37 cellular contexts compared by ENCODE assay signal in genomic region chr21:45429221-45430164, GRCh38. TPM values are rescaled to one million over a fixed set of nuclear protein-coding genes. Genes with fewer than 3 reads are reported as not detected.
DNase-seq lines count a peak whose midpoint lies in the region; ATAC-seq, FAIRE-seq and TF ChIP-seq lines count a peak whose summit lies in the region.
"Had no signal": no experiment of that assay in that cellular context is flagged by ENCODE, and none has a peak within 500 bp of the region (broad histone marks: within the 10 kb centered on the region; RNA-seq: fewer than 3 reads in every experiment).

No MANE protein-coding gene starts in this region.

- DNase-seq in cardiac muscle cell (ENCODE audit: low read depth in 1 of 2, low spot score in 1 of 2) (no peak), Right ventricle myocardium superior (no peak), body of pancreas (no peak), C1 segment of cervical spinal cord (lab: John Stamatoyannopoulos, UW) (no peak), HTR-8/SVneo (ENCODE audit: insufficient read length, low spot score) (no peak), AG08395 (ENCODE audit: low spot score) (no peak)
- DNase-seq in stimulated activated CD4-positive, alpha-beta T cell treated with anti-CD3 and anti-CD28 coated beads, Interleukin-4, amount 100 ng/mL, for 1 hour, result no peak
- DNase-seq: activated CD4-positive, alpha-beta memory T cell treated with anti-CD3 and anti-CD28 coated beads for 36 hours; activated naive CD4-positive, alpha-beta T cell treated with anti-CD3 and anti-CD28 coated beads for 36 hours; cerebellar nuclear complex; COR-L47; DMS79 treated with DMSO at 0.1 percent for 48 hours; dorsolateral prefrontal cortex; GF-D8; hypothalamus; immature natural killer cell; left colon; MM.1S; NCI-H1105 treated with DMSO at 0.1 percent for 48 hours; NCI-H1930; NCI-H524 treated with DMSO at 0.1 percent for 48 hours; PC-3; sigmoid colon; SK-N-SH; stimulated activated CD4-positive, alpha-beta T cell treated with anti-CD3 and anti-CD28 coated beads, Interleukin-4, amount 100 ng/mL, for 24 hours; thyroid gland had no signal

- H3K4me3 ChIP-seq in cardiac muscle cell (no peak overlapping the region), body of pancreas (no peak overlapping the region)
- H3K4me3 ChIP-seq: dorsolateral prefrontal cortex, prostate gland, sigmoid colon, thyroid gland had no signal

- H3K4me1 Mint-ChIP-seq in nephron, result peaks cover 44% of the 10 kb centered on the region
- H3K4me1 Mint-ChIP-seq: immature natural killer cell had no signal

- no peak for FAIRE-seq in HTR-8/SVneo (lab: Jason Lieb, UNC)
- FAIRE-seq: TTC549 had no signal

- H3K27ac ChIP-seq in cardiac muscle cell (peak overlapping the region; percentile 100), body of pancreas (peak overlapping the region in 3 of 4 donors; percentile 77 to 85 (median 78))
- H3K27ac ChIP-seq: 22Rv1, C4-2B, KMS-11, neutrophil had no signal

- H3K27me3 Mint-ChIP-seq in nephron (ENCODE audit: low read depth), result no peaks in the 10 kb centered on the region
- H3K27me3 Mint-ChIP-seq: brain had no signal

- no peak for ATAC-seq in Right ventricle myocardium superior (ENCODE audit: poor library complexity)
- no peak for ATAC-seq in body of pancreas
- ATAC-seq: activated CD4-positive, CD25-positive, alpha-beta regulatory T cell treated with anti-CD3 and anti-CD28 coated beads, Interleukin-2, amount 50 U/mL, for 24 hours; left colon; PC-3 had no signal

- H3K9me3 Mint-ChIP-seq in nephron, result no peaks in the 10 kb centered on the region
- H3K9me3 Mint-ChIP-seq: activated CD4-positive, alpha-beta memory T cell treated with anti-CD3 and anti-CD28 coated beads for 36 hours; activated naive CD4-positive, alpha-beta T cell treated with anti-CD3 and anti-CD28 coated beads for 36 hours; activated T-helper 1 cell treated with anti-CD3 and anti-CD28 coated beads, Interleukin-12 subunit alpha, Interleukin-12 subunit beta, Interleukin-2, Interleukin-4 antibody, amounts not matched to agents 30 ng/mL and 10 ng/mL and 1 ng/mL, durations not matched to agents 14 hours and 24 hours and 36 hours; immature natural killer cell; T-helper 1 cell treated with Interleukin-12 subunit alpha and Interleukin-12 subunit beta and Interleukin-4 antibody, amounts not matched to agents 30 μg/mL and 1 μg/mL, for 36 hours had no signal

- H3K9me3 ChIP-seq in cardiac muscle cell (ENCODE audit: low read depth) (no peaks in the 10 kb centered on the region), body of pancreas (no peaks in the 10 kb centered on the region)
- H3K9me3 ChIP-seq: neutrophil, prostate gland, sigmoid colon, SK-N-SH, thyroid gland had no signal

- no peak for TF ChIP-seq CTCF in cardiac muscle cell (IDR thresholded peaks at IDR 0.05; ENCODE audit: low read depth, low read length)
- no peak for TF ChIP-seq CTCF in body of pancreas (IDR thresholded peaks at IDR 0.05)
- TF ChIP-seq CTCF in nephron (IDR thresholded peaks at IDR 0.05; ENCODE audit: unreplicated experiment in 3 of 3), result no peak

- H3K36me3 ChIP-seq in cardiac muscle cell (no peaks in the 10 kb centered on the region), body of pancreas (replicated peaks in 1 of 2; ENCODE audit: insufficient read depth in 1 of 2, low read depth in 2 of 2) (no peaks in the 10 kb centered on the region)
- H3K36me3 ChIP-seq: neutrophil, prostate gland, sigmoid colon, thyroid gland had no signal

- H3K4me3 Mint-ChIP-seq in nephron, result peak overlapping the region in 1 of 3 experiments; percentile 50
- H3K4me3 Mint-ChIP-seq: activated CD4-positive, alpha-beta memory T cell treated with anti-CD3 and anti-CD28 coated beads for 36 hours; activated naive CD4-positive, alpha-beta T cell treated with anti-CD3 and anti-CD28 coated beads for 36 hours; activated T-helper 1 cell treated with anti-CD3 and anti-CD28 coated beads, Interleukin-12 subunit alpha, Interleukin-12 subunit beta, Interleukin-2, Interleukin-4 antibody, amounts not matched to agents 30 ng/mL and 10 ng/mL and 1 ng/mL, durations not matched to agents 14 hours and 24 hours and 36 hours; immature natural killer cell; T-helper 1 cell treated with Interleukin-12 subunit alpha and Interleukin-12 subunit beta and Interleukin-4 antibody, amounts not matched to agents 30 μg/mL and 1 μg/mL, for 36 hours had no signal

- WGBS in body of pancreas, 2 donors, result 74 to 76% methylated on average over 22 to 32 of the region's 32 CpGs

- intact Hi-C loops in Right ventricle myocardium superior (cut with DNase I), result loop anchor here (10.0 kb wide), 1 partner anchor 275 kb away; no protein-coding TSS in a partner anchor
- intact Hi-C loops in body of pancreas (cut with DNase I), result no loop called here

- H3K27ac Mint-ChIP-seq in nephron, result peak overlapping the region; percentile 87 to 98 (median 91)
- H3K27ac Mint-ChIP-seq: activated CD4-positive, alpha-beta memory T cell treated with anti-CD3 and anti-CD28 coated beads for 36 hours; activated naive CD4-positive, alpha-beta T cell treated with anti-CD3 and anti-CD28 coated beads for 36 hours; activated T-helper 1 cell treated with anti-CD3 and anti-CD28 coated beads, Interleukin-12 subunit alpha, Interleukin-12 subunit beta, Interleukin-2, Interleukin-4 antibody, amounts not matched to agents 30 ng/mL and 10 ng/mL and 1 ng/mL, durations not matched to agents 14 hours and 24 hours and 36 hours; immature natural killer cell; T-helper 1 cell treated with Interleukin-12 subunit alpha and Interleukin-12 subunit beta and Interleukin-4 antibody, amounts not matched to agents 30 μg/mL and 1 μg/mL, for 36 hours had no signal

- peaks cover 59% of the 10 kb centered on the region for H3K4me1 ChIP-seq in cardiac muscle cell (ENCODE audit: low read depth)
- H3K4me1 ChIP-seq in body of pancreas, result peaks cover 63% of the 10 kb centered on the region
- H3K4me1 ChIP-seq: prostate gland had no signal

- no peak for TF ChIP-seq POLR2A in body of pancreas (IDR thresholded peaks at IDR 0.05)

- no peaks in the 10 kb centered on the region for H3K36me3 Mint-ChIP-seq in nephron (ENCODE audit: low read depth)
- H3K36me3 Mint-ChIP-seq: activated CD4-positive, alpha-beta memory T cell treated with anti-CD3 and anti-CD28 coated beads for 36 hours; brain; immature natural killer cell had no signal

- no peaks in the 10 kb centered on the region for H3K27me3 ChIP-seq in cardiac muscle cell
- no peaks in the 10 kb centered on the region for H3K27me3 ChIP-seq in body of pancreas
- H3K27me3 ChIP-seq: neutrophil, sigmoid colon, thyroid gland had no signal

RNA-seq across cellular contexts. Expression of gene COL18A1, which starts 24.5 kb away (rescaled TPM):
- total RNA-seq in cardiac muscle cell, result 887 and 1,182 TPM in 2 replicates
- 407 and 535 TPM in 2 replicates for polyA plus RNA-seq in cardiac muscle cell
- total RNA-seq in Right ventricle myocardium superior, result 44.2 TPM
- 100 to 1,000 TPM; 108 to 284 TPM for total RNA-seq in body of pancreas
